In genomic region chr10:98228266-98228665, GRCh38 we compare ENCODE assay signal across 1 cellular context. TPM values are rescaled to one million over a fixed set of nuclear protein-coding genes. Genes with fewer than 3 reads are reported as not detected.
"Had no signal": no experiment of that assay in that cellular context is flagged by ENCODE, and none has a peak within 500 bp of the region (broad histone marks: within the 10 kb centered on the region; RNA-seq: fewer than 3 reads in every experiment).

No MANE protein-coding gene starts in this region.

RNA-seq across cellular contexts. Expression of gene LOXL4, which starts 39.7 kb away (rescaled TPM):
- total RNA-seq: naive thymus-derived CD4-positive, alpha-beta T cell had no signal
